Comparison of ENCODE assay signal across 8 cellular contexts in genomic region chr20:62618622-62619529, GRCh38. TPM values are rescaled to one million over a fixed set of nuclear protein-coding genes. Genes with fewer than 3 reads are reported as not detected.
A peak's percentile ranks its signal among the peaks of the same experiment; 100 is the strongest.
DNase-seq lines count a peak whose midpoint lies in the region; ATAC-seq and TF ChIP-seq lines count a peak whose summit lies in the region.

No MANE protein-coding gene starts in this region.

- peaks cover 45% of the 10 kb centered on the region in 2 experiments for H3K4me1 ChIP-seq in neutrophil (ENCODE audit: control insufficient read depth in 1 of 2, insufficient read depth in 1 of 2, low read depth in 1 of 2, low read length in 1 of 2)

- peaks cover 52% of the 10 kb centered on the region for H3K4me1 Mint-ChIP-seq in activated CD8-positive, alpha-beta memory T cell treated with anti-CD3 and anti-CD28 coated beads, Interleukin-2, amount 10 ng/mL, durations not matched to agents 7 days and 5 days

- peak overlapping the region; percentile 98 for H3K27ac Mint-ChIP-seq in activated CD8-positive, alpha-beta memory T cell treated with anti-CD3 and anti-CD28 coated beads, Interleukin-2, amount 10 ng/mL, durations not matched to agents 7 days and 5 days

- H3K36me3 ChIP-seq in neutrophil, result no peaks in the 10 kb centered on the region

- H3K27me3 Mint-ChIP-seq in activated CD8-positive, alpha-beta memory T cell treated with anti-CD3 and anti-CD28 coated beads, Interleukin-2, amount 10 ng/mL, durations not matched to agents 7 days and 5 days, result peaks cover 3% of the 10 kb centered on the region

- H3K4me3 Mint-ChIP-seq in activated CD8-positive, alpha-beta memory T cell treated with anti-CD3 and anti-CD28 coated beads, Interleukin-2, amount 10 ng/mL, durations not matched to agents 7 days and 5 days, result peak overlapping the region; percentile 32

- no peaks in the 10 kb centered on the region for H3K27me3 ChIP-seq in neutrophil

- no peaks in the 10 kb centered on the region for H3K9me3 Mint-ChIP-seq in activated CD8-positive, alpha-beta memory T cell treated with anti-CD3 and anti-CD28 coated beads, Interleukin-2, amount 10 ng/mL, durations not matched to agents 7 days and 5 days (ENCODE audit: low read depth)

- peak overlapping the region; percentile 16 to 20 for H3K4me3 ChIP-seq in neutrophil (ENCODE audit: low read depth in 1 of 2, low read length in 1 of 2)
- H3K4me3 ChIP-seq in coronary artery, result no peak overlapping the region

- peak; percentile 94 for DNase-seq in activated CD8-positive, alpha-beta memory T cell treated with anti-CD3 and anti-CD28 coated beads, Interleukin-2, amount 10 ng/mL, durations not matched to agents 7 days and 5 days
- no peak for DNase-seq in NCI-H82 treated with DMSO at 0.1 percent for 48 hours (lab: John Stamatoyannopoulos, UW; ENCODE audit: unreplicated experiment)
- DNase-seq in coronary artery (ENCODE audit: low spot score), result no peak
- DNase-seq in NCI-H2227 (lab: John Stamatoyannopoulos, UW; ENCODE audit: unreplicated experiment), result no peak

- TF ChIP-seq CTCF in neutrophil (IDR thresholded peaks at IDR 0.05), result no peak
- no peak for TF ChIP-seq CTCF in coronary artery (IDR thresholded peaks at IDR 0.05)

- ATAC-seq in GM18511 (IDR thresholded peaks at IDR 0.05; ENCODE audit: unreplicated experiment) (peak; percentile 65), HG03066 (IDR thresholded peaks at IDR 0.05; ENCODE audit: low read depth, unreplicated experiment) (peak; percentile 47), GM18517 (IDR thresholded peaks at IDR 0.05; ENCODE audit: unreplicated experiment) (no peak)
- ATAC-seq in activated CD8-positive, alpha-beta memory T cell treated with anti-CD3 and anti-CD28 coated beads, Interleukin-2, amount 10 ng/mL, durations not matched to agents 7 days and 5 days, result peak; percentile 75

- no peaks in the 10 kb centered on the region for H3K36me3 Mint-ChIP-seq in activated CD8-positive, alpha-beta memory T cell treated with anti-CD3 and anti-CD28 coated beads, Interleukin-2, amount 10 ng/mL, durations not matched to agents 7 days and 5 days

- CTCF ChIA-PET in activated CD8-positive, alpha-beta memory T cell treated with anti-CD3 and anti-CD28 coated beads, Interleukin-2, amount 10 ng/mL, durations not matched to agents 7 days and 5 days (lab: Charles Lee), result interaction anchor here (0.8 to 4.2 kb wide), 15 partner anchors 9 to 317 kb away, joined by 3 to 69 read pairs (median 7); partner anchors contain the start of genes ADRM1 and SLCO4A1

- H3K27ac ChIP-seq in neutrophil (peak overlapping the region; percentile 70), coronary artery (peak overlapping the region in 1 of 2 donors; percentile 86)

- H3K9me3 ChIP-seq in neutrophil, result no peaks in the 10 kb centered on the region

RNA-seq across cellular contexts. Expression of gene SLCO4A1, which starts 23.4 kb away (rescaled TPM):
- 10 to 100 TPM; 74.7 to 79.2 TPM for total RNA-seq in activated CD8-positive, alpha-beta memory T cell treated with anti-CD3 and anti-CD28 coated beads, Interleukin-2, amount 10 ng/mL, durations not matched to agents 7 days and 5 days
